In genomic region chr20:33569290-33570094, GRCh38 we compare ENCODE assay signal across 1 cellular context.
TF ChIP-seq lines count a peak whose summit lies in the region.

No MANE protein-coding gene starts in this region.

TF ChIP-seq in HepG2, 621 proteins besides CTCF, POLR2A, EP300 and RAD21 (continued from another document and continues in another):
- TF ChIP-seq PRDM10 (CRISPR knock-in tag; IDR thresholded peaks at IDR 0.05; ENCODE audit: low read depth), result no peak
- peak; percentile 30; the same call in 1 of the 2 replicates for TF ChIP-seq ATF1 (CRISPR knock-in tag; IDR thresholded peaks at IDR 0.05)
- TF ChIP-seq ZNF512B (CRISPR knock-in tag; IDR thresholded peaks at IDR 0.05; ENCODE audit: borderline replicate concordance), result no peak
- TF ChIP-seq ZNF121 (CRISPR knock-in tag; IDR thresholded peaks at IDR 0.05), result no peak
- no peak for TF ChIP-seq ZNF574 (CRISPR knock-in tag; IDR thresholded peaks at IDR 0.05)
- TF ChIP-seq HNRNPLL (IDR thresholded peaks at IDR 0.05; ENCODE audit: low read depth, low read length, poor library complexity, severe bottlenecking), result no peak
- TF ChIP-seq YEATS2 (CRISPR knock-in tag; IDR thresholded peaks at IDR 0.05; ENCODE audit: borderline replicate concordance), result no peak; the same call in 1 of the 2 replicates
- TF ChIP-seq ZNF891 (CRISPR knock-in tag; IDR thresholded peaks at IDR 0.05), result no peak
- no peak for TF ChIP-seq SPEN (CRISPR knock-in tag; IDR thresholded peaks at IDR 0.05; ENCODE audit: low read depth)
- no peak for TF ChIP-seq MED8 (CRISPR knock-in tag; IDR thresholded peaks at IDR 0.05; ENCODE audit: insufficient replicate concordance)
- peak; percentile 23; the same call in 1 of the 2 replicates for TF ChIP-seq SALL1 (CRISPR knock-in tag; IDR thresholded peaks at IDR 0.05)
- no peak for TF ChIP-seq UBTF (CRISPR knock-in tag; IDR thresholded peaks at IDR 0.05)
- TF ChIP-seq SP4 (CRISPR knock-in tag; IDR thresholded peaks at IDR 0.05), result no peak
- no peak for TF ChIP-seq CREM (IDR thresholded peaks at IDR 0.05)
- no peak for TF ChIP-seq CREM (CRISPR knock-in tag; IDR thresholded peaks at IDR 0.05)
- no peak for TF ChIP-seq CHD4 (IDR thresholded peaks at IDR 0.05; ENCODE audit: borderline replicate concordance, low read length)
- no peak for TF ChIP-seq IKZF1 (IDR thresholded peaks at IDR 0.05)
- no peak for TF ChIP-seq ZC3H13 (CRISPR knock-in tag; IDR thresholded peaks at IDR 0.05)
- no peak for TF ChIP-seq DRAP1 (CRISPR knock-in tag; IDR thresholded peaks at IDR 0.05)
- TF ChIP-seq ZNF44 (CRISPR knock-in tag; IDR thresholded peaks at IDR 0.05), result no peak
- no peak for TF ChIP-seq ZFY (CRISPR knock-in tag; IDR thresholded peaks at IDR 0.05)
- TF ChIP-seq ZNF124 (CRISPR knock-in tag; IDR thresholded peaks at IDR 0.05), result no peak
- TF ChIP-seq ZBTB39 (CRISPR knock-in tag; IDR thresholded peaks at IDR 0.05), result no peak
- no peak for TF ChIP-seq MXD3 (CRISPR knock-in tag; IDR thresholded peaks at IDR 0.05)
- TF ChIP-seq GZF1 (CRISPR knock-in tag; IDR thresholded peaks at IDR 0.05), result no peak
- no peak for TF ChIP-seq ZBTB25 (CRISPR knock-in tag; IDR thresholded peaks at IDR 0.05)
- peak; percentile 53; the same call in 1 of the 2 replicates for TF ChIP-seq THAP11 (CRISPR knock-in tag; IDR thresholded peaks at IDR 0.05)
- TF ChIP-seq BRCA1 (CRISPR knock-in tag; IDR thresholded peaks at IDR 0.05), result no peak
- no peak for TF ChIP-seq SNAPC2 (CRISPR knock-in tag; IDR thresholded peaks at IDR 0.05)
- no peak for TF ChIP-seq ZNF652 (CRISPR knock-in tag; IDR thresholded peaks at IDR 0.05; ENCODE audit: borderline replicate concordance, low read depth)
- TF ChIP-seq ZEB1 (IDR thresholded peaks at IDR 0.05; ENCODE audit: insufficient replicate concordance, low read depth), result no peak
- TF ChIP-seq MAX (IDR thresholded peaks at IDR 0.05), result no peak
- no peak for TF ChIP-seq PRDM4 (CRISPR knock-in tag; IDR thresholded peaks at IDR 0.05; ENCODE audit: borderline replicate concordance)
- no peak for TF ChIP-seq ZNF225 (CRISPR knock-in tag; IDR thresholded peaks at IDR 0.05)
- TF ChIP-seq SOX5 (CRISPR knock-in tag; IDR thresholded peaks at IDR 0.05; ENCODE audit: borderline replicate concordance), result peak; percentile 67; the same call in 1 of the 2 replicates
- no peak for TF ChIP-seq JUND (CRISPR knock-in tag; IDR thresholded peaks at IDR 0.05)
- TF ChIP-seq ZNF24 (IDR thresholded peaks at IDR 0.05), result no peak
- TF ChIP-seq NFYC (CRISPR knock-in tag; IDR thresholded peaks at IDR 0.05), result no peak
